In genomic region chr12:46483572-46484395, GRCh38 we compare ENCODE assay signal across 1 cellular context.
TF ChIP-seq lines count a peak whose summit lies in the region.

No MANE protein-coding gene starts in this region.

TF ChIP-seq in HepG2, 621 proteins besides CTCF, POLR2A, EP300 and RAD21 (continued from another document and continues in another):
- TF ChIP-seq PBX2 (CRISPR knock-in tag; IDR thresholded peaks at IDR 0.05) (no peak), NFIB (CRISPR knock-in tag; IDR thresholded peaks at IDR 0.05; ENCODE audit: borderline replicate concordance) (no peak), ZNF414 (CRISPR knock-in tag; IDR thresholded peaks at IDR 0.05) (no peak), DNMT3B (CRISPR knock-in tag; conservative IDR thresholded peaks at IDR 0.05) (0 out of 2 replicates have a peak, but pooled peaks have one; percentile 45), TOPORS (CRISPR knock-in tag; IDR thresholded peaks at IDR 0.05) (no peak), PLRG1 (conservative IDR thresholded peaks at IDR 0.05) (no peak), KAT7 (CRISPR knock-in tag; IDR thresholded peaks at IDR 0.05; ENCODE audit: borderline replicate concordance) (peak; percentile 68; the same call in 1 of the 2 replicates), ZNF574 (CRISPR knock-in tag; IDR thresholded peaks at IDR 0.05) (no peak), FOXP1 (IDR thresholded peaks at IDR 0.05) (peak; percentile 27; the same call in 1 of the 2 replicates), FOXP1 (CRISPR knock-in tag; IDR thresholded peaks at IDR 0.05) (peak; percentile 85), ATAD3A (CRISPR knock-in tag; IDR thresholded peaks at IDR 0.05) (no peak), RELA (CRISPR knock-in tag; IDR thresholded peaks at IDR 0.05) (peak; percentile 52; the same call in 1 of the 2 replicates), PAXIP1 (CRISPR knock-in tag; conservative IDR thresholded peaks at IDR 0.05) (peak; percentile 83), ZNF780A (CRISPR knock-in tag; IDR thresholded peaks at IDR 0.05) (no peak), EHMT2 (IDR thresholded peaks at IDR 0.05; ENCODE audit: borderline replicate concordance, low read depth, low read length) (0 out of 2 replicates have a peak, but pooled peaks have one; percentile 44), ZKSCAN8 (CRISPR knock-in tag; IDR thresholded peaks at IDR 0.05; ENCODE audit: borderline replicate concordance) (peak; percentile 55; the same call in 1 of the 2 replicates), LBX2 (CRISPR knock-in tag; IDR thresholded peaks at IDR 0.05; ENCODE audit: borderline replicate concordance) (no peak), PBX3 (CRISPR knock-in tag; IDR thresholded peaks at IDR 0.05; ENCODE audit: borderline replicate concordance) (no peak), ERF (CRISPR knock-in tag; IDR thresholded peaks at IDR 0.05) (peak; percentile 60; the same call in 1 of the 2 replicates), ZNF460 (CRISPR knock-in tag; IDR thresholded peaks at IDR 0.05; ENCODE audit: borderline replicate concordance) (no peak), JUN (CRISPR knock-in tag; IDR thresholded peaks at IDR 0.05) (peak; percentile 77), SETDB1 (CRISPR knock-in tag; IDR thresholded peaks at IDR 0.05; ENCODE audit: borderline replicate concordance) (no peak), ZFY (CRISPR knock-in tag; IDR thresholded peaks at IDR 0.05) (0 out of 2 replicates have a peak, but pooled peaks have one; percentile 12), ISX (CRISPR knock-in tag; conservative IDR thresholded peaks at IDR 0.05) (0 out of 2 replicates have a peak, but pooled peaks have one; percentile 32), FOXO1 (CRISPR knock-in tag; IDR thresholded peaks at IDR 0.05) (peak; percentile 83), ZNF749 (CRISPR knock-in tag; IDR thresholded peaks at IDR 0.05; ENCODE audit: borderline replicate concordance) (no peak; the same call in 1 of the 2 replicates), ZNF766 (CRISPR knock-in tag; IDR thresholded peaks at IDR 0.05; ENCODE audit: borderline replicate concordance) (no peak), ZNF775 (CRISPR knock-in tag; IDR thresholded peaks at IDR 0.05; ENCODE audit: borderline replicate concordance) (no peak), ISL2 (CRISPR knock-in tag; IDR thresholded peaks at IDR 0.05) (peak; percentile 82), IKZF4 (CRISPR knock-in tag; IDR thresholded peaks at IDR 0.05; ENCODE audit: borderline replicate concordance, low read depth, not compliant biosample characterization) (no peak), ZZZ3 (CRISPR knock-in tag; IDR thresholded peaks at IDR 0.05; ENCODE audit: borderline replicate concordance) (no peak), CHD4 (IDR thresholded peaks at IDR 0.05; ENCODE audit: borderline replicate concordance, low read length) (no peak), SKI (IDR thresholded peaks at IDR 0.05; ENCODE audit: partially characterized antibody) (peak; percentile 71), TP53 (CRISPR knock-in tag; conservative IDR thresholded peaks at IDR 0.05) (no peak), GZF1 (CRISPR knock-in tag; IDR thresholded peaks at IDR 0.05) (no peak), GATAD2A (CRISPR knock-in tag; IDR thresholded peaks at IDR 0.05) (peak; percentile 96), ZNF577 (CRISPR knock-in tag; IDR thresholded peaks at IDR 0.05; ENCODE audit: borderline replicate concordance, low read depth) (no peak), POGZ (CRISPR knock-in tag; IDR thresholded peaks at IDR 0.05) (peak; percentile 13; the same call in 1 of the 2 replicates), ZNF24 (IDR thresholded peaks at IDR 0.05) (no peak), ZNF468 (CRISPR knock-in tag; IDR thresholded peaks at IDR 0.05) (no peak), ZNF274 (CRISPR knock-in tag; IDR thresholded peaks at IDR 0.05) (no peak), PATZ1 (CRISPR knock-in tag; IDR thresholded peaks at IDR 0.05) (peak; percentile 51; the same call in 1 of the 2 replicates), ATM (IDR thresholded peaks at IDR 0.05; ENCODE audit: borderline replicate concordance) (no peak), FOSL2 (CRISPR knock-in tag; IDR thresholded peaks at IDR 0.05) (peak; percentile 93), ZNF878 (CRISPR knock-in tag; IDR thresholded peaks at IDR 0.05) (no peak), ZNF704 (CRISPR knock-in tag; IDR thresholded peaks at IDR 0.05; ENCODE audit: borderline replicate concordance) (no peak), ZNF510 (CRISPR knock-in tag; IDR thresholded peaks at IDR 0.05; ENCODE audit: low read depth) (0 out of 2 replicates have a peak, but pooled peaks have one; percentile 63), RXRA (CRISPR knock-in tag; IDR thresholded peaks at IDR 0.05) (peak; percentile 17; the same call in 1 of the 2 replicates), CENPT (CRISPR knock-in tag; IDR thresholded peaks at IDR 0.05; ENCODE audit: low read depth) (no peak), FOXA3 (CRISPR knock-in tag; IDR thresholded peaks at IDR 0.05) (peak; percentile 89), ZNF737 (CRISPR knock-in tag; IDR thresholded peaks at IDR 0.05; ENCODE audit: borderline replicate concordance) (no peak), SP5 (CRISPR knock-in tag; IDR thresholded peaks at IDR 0.05; ENCODE audit: borderline replicate concordance, low read depth) (peak; percentile 14; the same call in 1 of the 2 replicates), MAFF (IDR thresholded peaks at IDR 0.05; ENCODE audit: low read depth, low read length) (peak; percentile 38; the same call in 1 of the 2 replicates), SAP130 (CRISPR knock-in tag; IDR thresholded peaks at IDR 0.05; ENCODE audit: low read depth) (peak; percentile 60), SP2 (CRISPR knock-in tag; IDR thresholded peaks at IDR 0.05) (no peak), TEF (CRISPR knock-in tag; IDR thresholded peaks at IDR 0.05) (no peak), SNAPC5 (CRISPR knock-in tag; IDR thresholded peaks at IDR 0.05; ENCODE audit: borderline replicate concordance) (no peak), RXRB (CRISPR knock-in tag; IDR thresholded peaks at IDR 0.05; ENCODE audit: borderline replicate concordance) (peak; percentile 82), THAP11 (CRISPR knock-in tag; IDR thresholded peaks at IDR 0.05) (peak; percentile 54; the same call in 1 of the 2 replicates), ASH2L (IDR thresholded peaks at IDR 0.05; ENCODE audit: insufficient read length, low read depth, low read length) (peak; percentile 49), SMC3 (IDR thresholded peaks at IDR 0.05; ENCODE audit: low read length) (peak; percentile 30; the same call in 1 of the 2 replicates), ATF7-NPFF (CRISPR knock-in tag; IDR thresholded peaks at IDR 0.05; ENCODE audit: low read depth) (no peak), ELF4 (CRISPR knock-in tag; IDR thresholded peaks at IDR 0.05; ENCODE audit: borderline replicate concordance) (no peak; the same call in 1 of the 2 replicates)
